8 cellular contexts compared by ENCODE assay signal in genomic region chr22:37803195-37803635, GRCh38. TPM values are rescaled to one million over a fixed set of nuclear protein-coding genes. Genes with fewer than 3 reads are reported as not detected.
A peak's percentile ranks its signal among the peaks of the same experiment; 100 is the strongest.
DNase-seq lines count a peak whose midpoint lies in the region; ATAC-seq and TF ChIP-seq lines count a peak whose summit lies in the region.
"Had no signal": no experiment of that assay in that cellular context is flagged by ENCODE, and none has a peak within 500 bp of the region (broad histone marks: within the 10 kb centered on the region; RNA-seq: fewer than 3 reads in every experiment).

No MANE protein-coding gene starts in this region.

- TF ChIP-seq EP300 in esophagus muscularis mucosa (IDR thresholded peaks at IDR 0.05) (no peak), sigmoid colon (IDR thresholded peaks at IDR 0.05) (no peak)

- intact Hi-C loops in esophagus muscularis mucosa (cut with DNase I) = no loop called here
- intact Hi-C loops in sigmoid colon (cut with DNase I) = loop anchor here (5.0 kb wide), 1 partner anchor 116 kb away; the partner anchor contains the start of gene NOL12

- no peak for TF ChIP-seq CTCF in HFFc6 (IDR thresholded peaks at IDR 0.05)
- no peak for TF ChIP-seq CTCF in esophagus muscularis mucosa (IDR thresholded peaks at IDR 0.05)
- TF ChIP-seq CTCF in sigmoid colon (IDR thresholded peaks at IDR 0.05) = no peak

- no peak for ATAC-seq in GM19397 (IDR thresholded peaks at IDR 0.05; ENCODE audit: unreplicated experiment)

- TF ChIP-seq POLR2A in esophagus muscularis mucosa (IDR thresholded peaks at IDR 0.05; ENCODE audit: low read depth) (no peak), sigmoid colon (IDR thresholded peaks at IDR 0.05) (no peak)

- H3K36me3 Mint-ChIP-seq in HFFc6 (ENCODE audit: low read depth) = no peaks in the 10 kb centered on the region; the same call in 1 of the 2 replicates

- peak overlapping the region; percentile 60 to 73 (median 70) for H3K4me3 ChIP-seq in esophagus muscularis mucosa
- H3K4me3 ChIP-seq in sigmoid colon = peak overlapping the region in 2 of 4 donors; percentile 57 to 70

- peaks cover 45 to 61% (median 53%) of the 10 kb centered on the region in 4 donors for H3K4me1 ChIP-seq in esophagus muscularis mucosa
- H3K4me1 ChIP-seq in sigmoid colon = peaks cover 0 to 55% (median 33%) of the 10 kb centered on the region in 4 donors

- H3K36me3 ChIP-seq in esophagus muscularis mucosa = no peaks in the 10 kb centered on the region
- no peaks in the 10 kb centered on the region for H3K36me3 ChIP-seq in sigmoid colon

- H3K9me3 ChIP-seq in esophagus muscularis mucosa = no peaks in the 10 kb centered on the region
- no peaks in the 10 kb centered on the region for H3K9me3 ChIP-seq in sigmoid colon

- whole genome bisulfite sequencing in esophagus muscularis mucosa = 56% methylated on average over 16 of the region's 16 CpGs
- 26 to 34% methylated on average over 16 of the region's 16 CpGs for WGBS in sigmoid colon, 2 donors

- peak overlapping the region; percentile 29 for H3K27ac Mint-ChIP-seq in HFFc6

- peaks cover 44% of the 10 kb centered on the region for H3K4me1 Mint-ChIP-seq in HFFc6 (ENCODE audit: low read depth)

- H3K27me3 ChIP-seq in esophagus muscularis mucosa = no peaks in the 10 kb centered on the region
- H3K27me3 ChIP-seq in sigmoid colon = no peaks in the 10 kb centered on the region

- H3K27ac ChIP-seq in esophagus muscularis mucosa (replicated peaks in 1 of 4) = peak overlapping the region in 1 of 4 donors; percentile 95
- peak overlapping the region in 3 of 4 donors; percentile 87 to 96 (median 93) for H3K27ac ChIP-seq in sigmoid colon
- H3K27ac ChIP-seq: epithelial cell of prostate had no signal

- peak overlapping the region; percentile 80 for H3K4me3 Mint-ChIP-seq in HFFc6

- DNase-seq in HFFc6 = no peak
- peak; percentile 54 for DNase-seq in SK-N-DZ (ENCODE audit: low spot score)
- DNase-seq in esophagus muscularis mucosa (ENCODE audit: extremely low spot score) = no peak
- DNase-seq in sigmoid colon = no peak
- no peak for DNase-seq in NCI-H128 (lab: John Stamatoyannopoulos, UW; ENCODE audit: unreplicated experiment)
- DNase-seq in stimulated activated naive CD4-positive, alpha-beta T cell (lab: John Stamatoyannopoulos, UW) = no peak

- no peaks in the 10 kb centered on the region for H3K9me3 Mint-ChIP-seq in HFFc6

- peaks cover 3% of the 10 kb centered on the region for H3K27me3 Mint-ChIP-seq in HFFc6 (ENCODE audit: insufficient read depth)

RNA-seq across cellular contexts. Expression of gene GCAT, which starts 4.5 kb away (rescaled TPM):
- 10 to 100 TPM; 27.6 to 42.3 (median 29.2) TPM for total RNA-seq in HFFc6 (2021; fragmentation: NEBNext Ultra II Directional; extraction: Animal tissue kit (Norgen Biotek cat#: 25700))
- 10.5 and 18.3 TPM in 2 replicates for polyA plus RNA-seq in SK-N-DZ (2014; cell fraction: cytosol; rRNA removed)
- polyA plus RNA-seq in SK-N-DZ (2014; cell fraction: nucleus; rRNA removed) = 10.8 and 20.5 TPM in 2 replicates
- total RNA-seq in esophagus muscularis mucosa (10 to 100 TPM; 11.6 to 15.2 (median 12.3) TPM), sigmoid colon (10 to 100 TPM in 1 of 4 donors, 1 to 10 TPM in 3; 5.1 to 14.1 (median 7.7) TPM)
- 10 to 100 TPM in 2 of 3 donors, 1 to 10 TPM in 1; 6.0 to 12.3 (median 10.2) TPM for polyA plus RNA-seq in sigmoid colon

RNA-seq across cellular contexts. Expression of gene GALR3, which starts 20.0 kb away (rescaled TPM):
- not detected for total RNA-seq in HFFc6 (2021; fragmentation: NEBNext Ultra II Directional; extraction: Animal tissue kit (Norgen Biotek cat#: 25700))
- not detected in 2 replicates for polyA plus RNA-seq in SK-N-DZ (2014; cell fraction: cytosol; rRNA removed)
- polyA plus RNA-seq in SK-N-DZ (2014; cell fraction: nucleus; rRNA removed) = not detected in 2 replicates
- total RNA-seq in esophagus muscularis mucosa = not detected
- not detected for total RNA-seq in sigmoid colon
- polyA plus RNA-seq in sigmoid colon = not detected

RNA-seq across cellular contexts. Expression of gene ANKRD54, which starts 40.9 kb away (rescaled TPM):
- total RNA-seq in HFFc6 (2021; fragmentation: NEBNext Ultra II Directional; extraction: Animal tissue kit (Norgen Biotek cat#: 25700)) = 10 to 100 TPM; 18.3 to 25.4 (median 20.9) TPM
- polyA plus RNA-seq in SK-N-DZ (2014; cell fraction: cytosol; rRNA removed) = 54.2 and 55.4 TPM in 2 replicates
- 57.4 and 105 TPM in 2 replicates for polyA plus RNA-seq in SK-N-DZ (2014; cell fraction: nucleus; rRNA removed)
- total RNA-seq in esophagus muscularis mucosa (10 to 100 TPM; 27.4 to 64.2 (median 48.1) TPM), sigmoid colon (10 to 100 TPM; 39.3 to 50.7 (median 45.0) TPM)
- 10 to 100 TPM; 12.6 to 25.2 (median 23.0) TPM for polyA plus RNA-seq in sigmoid colon

RNA-seq across cellular contexts. Expression of gene EIF3L, which starts 46.0 kb away (rescaled TPM):
- 100 to 1,000 TPM; 306 to 371 (median 357) TPM for total RNA-seq in HFFc6 (2021; fragmentation: NEBNext Ultra II Directional; extraction: Animal tissue kit (Norgen Biotek cat#: 25700))
- 671 and 689 TPM in 2 replicates for polyA plus RNA-seq in SK-N-DZ (2014; cell fraction: cytosol; rRNA removed)
- 284 and 309 TPM in 2 replicates for polyA plus RNA-seq in SK-N-DZ (2014; cell fraction: nucleus; rRNA removed)
- 100 to 1,000 TPM; 348 to 494 (median 425) TPM for total RNA-seq in esophagus muscularis mucosa
- total RNA-seq in sigmoid colon = 100 to 1,000 TPM; 366 to 628 (median 532) TPM
- polyA plus RNA-seq in sigmoid colon = 100 to 1,000 TPM; 198 to 331 (median 307) TPM
